ENCODE assay signal across 12 cellular contexts in the genomic region with DNA sequence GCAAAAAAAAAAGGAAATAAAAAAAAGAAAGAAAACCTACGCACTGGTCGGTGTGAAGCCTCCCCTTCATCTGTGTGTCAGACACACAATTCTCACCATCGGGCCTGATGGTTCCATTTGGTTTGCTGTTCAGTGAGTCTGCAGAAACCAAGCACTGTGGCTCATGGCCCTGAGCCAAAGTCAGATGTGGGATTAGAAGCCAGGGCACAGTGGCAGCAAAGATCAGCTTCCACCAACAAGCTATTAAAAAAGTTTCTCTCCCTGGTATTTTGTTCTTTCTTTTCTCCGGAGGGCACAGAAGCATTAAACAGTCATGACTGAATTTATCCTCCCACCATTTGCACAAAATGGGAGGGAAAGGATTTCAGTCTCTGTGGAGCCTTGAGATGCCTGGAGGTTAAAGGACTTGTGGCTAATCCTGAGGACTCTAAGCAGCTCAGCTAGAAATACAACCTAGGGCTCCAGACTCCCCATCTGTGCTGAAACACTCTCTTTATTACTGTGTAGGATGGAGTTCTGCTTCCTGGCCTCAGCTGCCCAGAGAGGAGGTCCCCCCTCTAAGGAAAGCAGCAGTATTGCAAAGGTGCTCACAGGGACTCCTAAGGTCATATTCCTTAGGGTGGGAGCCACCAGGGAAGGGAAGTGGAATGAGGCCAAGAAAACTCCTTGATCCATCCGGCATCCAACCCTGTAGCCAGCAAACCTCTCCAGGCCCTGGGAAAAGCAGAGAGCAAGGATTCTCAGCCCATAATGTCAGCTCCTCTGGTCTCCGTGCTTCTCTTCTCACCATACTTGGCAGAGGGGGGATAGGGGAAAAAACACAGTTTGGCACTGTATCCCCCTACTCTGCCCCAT. TPM values are rescaled to one million over a fixed set of nuclear protein-coding genes. Genes with fewer than 3 reads are reported as not detected.
DNase-seq lines count a peak whose midpoint lies in the region; ATAC-seq and TF ChIP-seq lines count a peak whose summit lies in the region.
"Had no signal": no experiment of that assay in that cellular context is flagged by ENCODE, and none has a peak within 500 bp of the region (broad histone marks: within the 10 kb centered on the region; RNA-seq: fewer than 3 reads in every experiment).

No MANE protein-coding gene starts in this region.

- H3K4me3 ChIP-seq in neural progenitor cell = no peak overlapping the region
- H3K4me3 ChIP-seq in GM23338 = no peak overlapping the region
- H3K4me3 ChIP-seq: right lobe of liver had no signal

- no peak overlapping the region for H2AFZ ChIP-seq in neural progenitor cell (replicated peaks)
- H2AFZ ChIP-seq in GM23338 = no peak overlapping the region

- peaks cover 2 to 6% (median 3%) of the 10 kb centered on the region in 5 experiments for H3K9me3 Mint-ChIP-seq in brain
- H3K9me3 Mint-ChIP-seq in neural progenitor cell = no peaks in the 10 kb centered on the region
- H3K9me3 Mint-ChIP-seq in GM23338 = no peaks in the 10 kb centered on the region
- no peaks in the 10 kb centered on the region for H3K9me3 Mint-ChIP-seq in effector memory CD8-positive, alpha-beta T cell

- TF ChIP-seq CTCF in brain (conservative IDR thresholded peaks at IDR 0.05) (no peak), neural progenitor cell (IDR thresholded peaks at IDR 0.05) (no peak), GM23338 (conservative IDR thresholded peaks at IDR 0.05; ENCODE audit: low read depth in 2 of 2) (no peak)

- ATAC-seq in GM23338 = no peak; the same call in 2 of the 3 replicates
- ATAC-seq in effector memory CD8-positive, alpha-beta T cell (replicated peaks) = no peak
- no peak for ATAC-seq in GM18505 (IDR thresholded peaks at IDR 0.05; ENCODE audit: unreplicated experiment)
- ATAC-seq: right lobe of liver had no signal

- DNase-seq in D341Med (ENCODE audit: low spot score) (peak; percentile 84), NCI-H1694 treated with DMSO at 0.1 percent for 48 hours (lab: John Stamatoyannopoulos, UW) (peak; percentile 80), neural progenitor cell (ENCODE audit: low spot score) (peak; percentile 18), EL (no peak), GM23338 (ENCODE audit: low spot score) (no peak)
- no peak for DNase-seq in effector memory CD8-positive, alpha-beta T cell
- DNase-seq: activated effector memory CD4-positive, alpha-beta T cell treated with anti-CD3 and anti-CD28 coated beads, Interleukin-2, amount 50 U/mL, for 16 hours; COR-L47; NCI-H526; right lobe of liver had no signal

- H3K4me1 ChIP-seq in neural progenitor cell (no peaks in the 10 kb centered on the region), GM23338 (ENCODE audit: insufficient read depth) (no peaks in the 10 kb centered on the region)
- H3K4me1 ChIP-seq: right lobe of liver had no signal

- H3K79me2 ChIP-seq in neural progenitor cell (ENCODE audit: low read depth) (no peaks in the 10 kb centered on the region), GM23338 (replicated peaks; ENCODE audit: insufficient read depth) (no peaks in the 10 kb centered on the region)

- H3K27ac Mint-ChIP-seq in brain = peak overlapping the region; percentile 29 to 90 (median 82)
- H3K27ac Mint-ChIP-seq in neural progenitor cell = peak overlapping the region; percentile 57
- no peak overlapping the region for H3K27ac Mint-ChIP-seq in GM23338
- peak overlapping the region in 1 of 2 donors; percentile 6 for H3K27ac Mint-ChIP-seq in effector memory CD8-positive, alpha-beta T cell

- H3F3A ChIP-seq in neural progenitor cell (ENCODE audit: low read depth) (peaks cover 7% of the 10 kb centered on the region), GM23338 (replicated peaks; ENCODE audit: low read depth) (no peaks in the 10 kb centered on the region)

- H3K27me3 ChIP-seq in neural progenitor cell (no peaks in the 10 kb centered on the region), GM23338 (ENCODE audit: insufficient read depth) (no peaks in the 10 kb centered on the region)
- H3K27me3 ChIP-seq: right lobe of liver had no signal

- H3K9me2 ChIP-seq in GM23338 (ENCODE audit: insufficient read depth) = no peaks in the 10 kb centered on the region

- H3K4me1 Mint-ChIP-seq in brain (peaks cover 56% of the 10 kb centered on the region), neural progenitor cell (peaks cover 25% of the 10 kb centered on the region), GM23338 (no peaks in the 10 kb centered on the region)
- peaks cover 4 to 17% of the 10 kb centered on the region in 2 donors for H3K4me1 Mint-ChIP-seq in effector memory CD8-positive, alpha-beta T cell (ENCODE audit: low read depth in 2 of 2)

- H3K36me3 Mint-ChIP-seq in brain (peaks cover 10% of the 10 kb centered on the region), neural progenitor cell (no peaks in the 10 kb centered on the region), GM23338 (ENCODE audit: low read depth) (peaks cover 9% of the 10 kb centered on the region; the same call in 1 of the 3 replicates)
- H3K36me3 Mint-ChIP-seq in effector memory CD8-positive, alpha-beta T cell (ENCODE audit: insufficient read depth) = peaks cover 3% of the 10 kb centered on the region

- no peaks in the 10 kb centered on the region for H3K27me3 Mint-ChIP-seq in brain
- H3K27me3 Mint-ChIP-seq in neural progenitor cell (ENCODE audit: insufficient read depth, low read depth) = peaks cover 6% of the 10 kb centered on the region
- H3K27me3 Mint-ChIP-seq in GM23338 (ENCODE audit: insufficient read depth, low read depth, poor library complexity) = no peaks in the 10 kb centered on the region
- no peaks in the 10 kb centered on the region for H3K27me3 Mint-ChIP-seq in effector memory CD8-positive, alpha-beta T cell

- no peaks in the 10 kb centered on the region for H3K9me3 ChIP-seq in neural progenitor cell (ENCODE audit: low read depth)
- H3K9me3 ChIP-seq: right lobe of liver had no signal

- H3K9ac ChIP-seq in neural progenitor cell = no peak overlapping the region

- H3K36me3 ChIP-seq in neural progenitor cell (no peaks in the 10 kb centered on the region), GM23338 (ENCODE audit: insufficient read depth) (no peaks in the 10 kb centered on the region)
- H3K36me3 ChIP-seq: right lobe of liver had no signal

- H3K27ac ChIP-seq in neural progenitor cell = no peak overlapping the region
- H3K27ac ChIP-seq in GM23338 (ENCODE audit: low read depth) = no peak overlapping the region
- H3K27ac ChIP-seq: right lobe of liver had no signal

- no peak for TF ChIP-seq POLR2A in GM18505 (IDR thresholded peaks at IDR 0.05; ENCODE audit: borderline replicate concordance, extremely low read depth, insufficient read depth, insufficient read length)

- H4K20me1 ChIP-seq in neural progenitor cell (ENCODE audit: low read depth) = no peaks in the 10 kb centered on the region
- H4K20me1 ChIP-seq in GM23338 (replicated peaks; ENCODE audit: insufficient read depth) = no peaks in the 10 kb centered on the region

- H3K4me2 ChIP-seq in neural progenitor cell (no peak overlapping the region), GM23338 (no peak overlapping the region)

- H3K4me3 Mint-ChIP-seq in brain (no peak overlapping the region), neural progenitor cell (no peak overlapping the region), GM23338 (no peak overlapping the region)
- no peak overlapping the region for H3K4me3 Mint-ChIP-seq in effector memory CD8-positive, alpha-beta T cell

TF ChIP-seq in GM23338, 12 proteins besides CTCF, POLR2A, EP300 and RAD21 (continues in another document):
- TF ChIP-seq POLR2AphosphoS5 (IDR thresholded peaks at IDR 0.05; ENCODE audit: low read depth) (no peak), ZNF331 (CRISPR knock-in tag; IDR thresholded peaks at IDR 0.05; ENCODE audit: low read depth) (no peak), EZH2phosphoT487 (IDR thresholded peaks at IDR 0.05; ENCODE audit: unreplicated experiment) (no peak), ZNF114 (CRISPR knock-in tag; IDR thresholded peaks at IDR 0.05) (no peak), ETS1 (IDR thresholded peaks at IDR 0.05) (no peak), NANOG (IDR thresholded peaks at IDR 0.05; ENCODE audit: borderline replicate concordance) (no peak), CREB1 (CRISPR knock-in tag; IDR thresholded peaks at IDR 0.05; ENCODE audit: low read depth) (no peak)

RNA-seq across cellular contexts. Expression of gene SLC39A11, which starts 28.2 kb away (rescaled TPM):
- 11.0 TPM for polyA plus RNA-seq in brain (ENCODE audit: insufficient read depth, low read depth, low replicate concordance)
- 5.5 and 8.2 TPM in 2 replicates for total RNA-seq in neural progenitor cell (ENCODE audit: low replicate concordance)
- 9.4 and 18.1 TPM in 2 replicates for total RNA-seq in GM23338 (2014; rRNA removed; shearing (Covaris generic))
- 10.3 and 10.8 TPM in 2 replicates for polyA plus RNA-seq in GM23338 (2016; fragmentation: Nextera tagmentation; extraction: Ambion mirVana)

Comparison
In these comparisons a context has a peak if more than half of its experiments do, and no peak if none do; other contexts are left out.
1. DNase-seq: peak in D341Med (single experiment), NCI-H1694 treated with DMSO at 0.1 percent for 48 hours (single experiment) and neural progenitor cell (single experiment); none in EL (single experiment), GM23338 (single experiment) and effector memory CD8-positive, alpha-beta T cell (0 of 3).